In genomic region chr1:230087034-230087721, GRCh38 we compare ENCODE assay signal across 1 cellular context.
TF ChIP-seq lines count a peak whose summit lies in the region.

No MANE protein-coding gene starts in this region.

TF ChIP-seq in WTC11, 78 proteins besides CTCF, POLR2A, EP300 and RAD21 (continued from another document):
- no peak for TF ChIP-seq STAT6 (CRISPR knock-in tag; conservative IDR thresholded peaks at IDR 0.05; ENCODE audit: low read depth)
